In the genomic region with DNA sequence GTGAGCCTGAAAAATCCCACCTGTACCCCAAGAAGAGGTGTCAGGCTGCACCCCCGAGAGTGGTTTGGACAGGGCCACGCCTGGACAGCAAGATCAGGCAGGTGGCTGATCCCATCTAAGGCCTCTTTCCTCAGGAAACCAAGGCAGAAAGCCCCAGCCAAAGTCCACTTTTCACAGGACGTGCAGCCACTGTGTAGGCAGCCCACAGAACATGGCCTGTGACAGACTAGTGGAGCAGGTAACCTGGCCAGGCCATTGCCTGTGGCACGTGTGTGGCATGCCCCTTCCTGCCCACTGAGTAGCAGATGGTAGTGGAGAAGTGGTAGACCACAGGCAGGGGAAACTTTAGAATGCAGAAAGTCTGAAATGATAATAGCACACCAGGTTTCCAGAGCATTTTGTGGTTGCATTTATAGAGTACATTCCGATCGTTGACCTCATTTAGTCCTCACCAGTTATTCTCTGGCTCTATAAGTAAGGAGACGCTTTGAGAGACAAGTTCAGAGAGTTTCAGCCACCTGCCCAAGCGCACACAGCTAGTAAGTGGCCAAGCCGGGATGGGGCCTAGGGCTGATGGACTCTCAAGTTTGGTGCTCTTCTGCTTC, we compare ENCODE assay signal across 10 cellular contexts.
A peak's percentile ranks its signal among the peaks of the same experiment; 100 is the strongest.
DNase-seq lines count a peak whose midpoint lies in the region; ATAC-seq, FAIRE-seq and TF ChIP-seq lines count a peak whose summit lies in the region.
"Had no signal": no experiment of that assay in that cellular context is flagged by ENCODE, and none has a peak within 500 bp of the region (broad histone marks: within the 10 kb centered on the region; RNA-seq: fewer than 3 reads in every experiment).

No MANE protein-coding gene starts in this region.

- peak overlapping the region; percentile 24 to 81 for H3K27ac Mint-ChIP-seq in T-cell

- POLR2A ChIA-PET in T-cell (lab: Charles Lee): no interaction called here

- DNase-seq in GM18507 (ENCODE audit: extremely low spot score, insufficient read length, low read depth): no peak
- DNase-seq in T-cell: no peak
- DNase-seq in fibroblast of the aortic adventitia (ENCODE audit: low read depth): peak; percentile 58
- DNase-seq in stimulated activated naive CD8-positive, alpha-beta T cell treated with anti-CD3 and anti-CD28 coated beads, Interleukin-15, Interleukin-2, amounts not matched to agents 100 U/mL and 50 U/mL, for 24 hours: peak; percentile 37
- no peak for DNase-seq in NK-92 (lab: John Stamatoyannopoulos, UW; ENCODE audit: unreplicated experiment)
- no peak for DNase-seq in left colon
- DNase-seq in NOMO-1 treated with dmso at 0.1 percent for 144 hours (lab: John Stamatoyannopoulos, UW; ENCODE audit: unreplicated experiment): no peak
- DNase-seq: mesendoderm, NCI-H187 treated with DMSO at 0.1 percent for 48 hours had no signal

- peaks cover 0 to 8% (median 6%) of the 10 kb centered on the region in 3 donors for H3K4me1 Mint-ChIP-seq in T-cell

- no peaks in the 10 kb centered on the region for H3K27me3 Mint-ChIP-seq in T-cell

- H3K4me3 ChIP-seq in fibroblast of the aortic adventitia (ENCODE audit: low read depth, low read length): no peak overlapping the region
- H3K4me3 ChIP-seq: colonic mucosa had no signal

- H3K9me3 Mint-ChIP-seq in T-cell: no peaks in the 10 kb centered on the region

- peak; percentile 41 for FAIRE-seq in GM18507 (lab: Jason Lieb, UNC)

- peak in 1 of 4 experiments; percentile 47 for ATAC-seq in T-cell (replicated peaks in 1 of 4)
- peak; percentile 54 for ATAC-seq in stimulated activated naive CD8-positive, alpha-beta T cell treated with anti-CD3 and anti-CD28 coated beads, Interleukin-15, Interleukin-2, amounts not matched to agents 100 U/mL and 50 U/mL, for 24 hours
- no peak for ATAC-seq in left colon

- intact Hi-C loops in left colon (cut with DNase I, micrococcal nuclease): no loop called here

- no peak overlapping the region for H3K4me3 Mint-ChIP-seq in T-cell

- CTCF ChIA-PET in T-cell (lab: Charles Lee): no interaction called here

- peaks cover 51% of the 10 kb centered on the region for H3K36me3 Mint-ChIP-seq in T-cell

- TF ChIP-seq CTCF in fibroblast of the aortic adventitia (IDR thresholded peaks at IDR 0.05; ENCODE audit: insufficient read depth, low read length): no peak

Comparison
In these comparisons a context has a peak if more than half of its experiments do, and no peak if none do; other contexts are left out.
1. DNase-seq: peak in fibroblast of the aortic adventitia (single experiment) and stimulated activated naive CD8-positive, alpha-beta T cell treated with anti-CD3 and anti-CD28 coated beads, Interleukin-15, Interleukin-2, amounts not matched to agents 100 U/mL and 50 U/mL, for 24 hours (single experiment); none in GM18507 (single experiment), T-cell (0 of 34), NK-92 (single experiment), left colon (0 of 2) and NOMO-1 treated with dmso at 0.1 percent for 144 hours (single experiment).